In the genomic region with DNA sequence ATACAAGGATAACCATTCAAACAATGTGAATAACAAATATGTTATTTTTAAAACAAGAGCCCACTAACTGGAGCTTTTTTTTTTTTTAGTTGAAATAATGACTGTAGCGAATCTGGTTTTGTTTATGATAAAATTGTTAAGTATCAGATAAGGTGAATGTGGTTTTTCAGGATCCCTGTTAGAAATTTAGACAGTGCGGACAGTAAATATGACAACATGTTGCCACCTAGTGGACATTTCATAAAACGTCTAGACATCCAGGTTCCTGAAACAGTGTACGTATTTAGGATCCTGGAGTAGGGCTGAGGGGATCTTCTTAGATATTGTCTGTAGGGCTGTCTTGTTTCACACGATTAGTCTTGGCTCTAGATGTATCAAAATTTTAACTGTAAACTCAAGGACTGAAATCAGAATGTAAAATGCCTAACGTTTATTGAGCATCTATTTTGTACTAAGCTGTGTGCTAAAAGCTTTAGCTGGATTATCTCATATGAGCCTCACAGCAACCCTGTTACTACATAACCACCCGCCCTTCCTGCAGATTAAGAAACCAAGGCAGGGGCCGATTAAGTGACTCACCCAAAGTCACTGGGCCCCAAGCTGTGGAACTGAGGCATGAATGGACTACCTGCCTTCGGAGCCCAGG, we compare ENCODE assay signal across 8 cellular contexts. TPM values are rescaled to one million over a fixed set of nuclear protein-coding genes. Genes with fewer than 3 reads are reported as not detected.
DNase-seq lines count a peak whose midpoint lies in the region; ATAC-seq, FAIRE-seq and TF ChIP-seq lines count a peak whose summit lies in the region.

No MANE protein-coding gene starts in this region.

- FAIRE-seq in TTC549 (lab: Jason Lieb, UNC): peak; percentile 40

- no peaks in the 10 kb centered on the region for H3K4me1 Mint-ChIP-seq in activated T-cell treated with anti-CD3 and anti-CD28 coated beads, Interleukin-2, amount 50 U/mL, for 72 hours (ENCODE audit: low read depth)
- no peaks in the 10 kb centered on the region for H3K4me1 Mint-ChIP-seq in HFFc6 (ENCODE audit: low read depth)

- no peaks in the 10 kb centered on the region for H3K36me3 Mint-ChIP-seq in activated T-cell treated with anti-CD3 and anti-CD28 coated beads, Interleukin-2, amount 50 U/mL, for 72 hours (ENCODE audit: insufficient read depth in 2 of 2)
- H3K36me3 Mint-ChIP-seq in HFFc6 (ENCODE audit: low read depth): no peaks in the 10 kb centered on the region

- no peaks in the 10 kb centered on the region for H3K9me3 Mint-ChIP-seq in activated T-cell treated with anti-CD3 and anti-CD28 coated beads, Interleukin-2, amount 50 U/mL, for 72 hours
- H3K9me3 Mint-ChIP-seq in HFFc6: no peaks in the 10 kb centered on the region

- no peak overlapping the region for H3K27ac Mint-ChIP-seq in activated T-cell treated with anti-CD3 and anti-CD28 coated beads, Interleukin-2, amount 50 U/mL, for 72 hours
- H3K27ac Mint-ChIP-seq in HFFc6: no peak overlapping the region

- TF ChIP-seq CTCF in HFFc6 (IDR thresholded peaks at IDR 0.05): peak; percentile 93

- DNase-seq in activated T-cell treated with anti-CD3 and anti-CD28 coated beads, Interleukin-2, amount 50 U/mL, for 72 hours: no peak
- no peak for DNase-seq in activated T-cell treated with anti-CD3 and anti-CD28 coated beads, Interleukin-2, amount 50 U/mL, for 1 hour
- DNase-seq in HFFc6: peak; percentile 66
- peak; percentile 48 for DNase-seq in NCI-H1105 treated with DMSO at 0.1 percent for 48 hours (lab: John Stamatoyannopoulos, UW)
- peak; percentile 37 for DNase-seq in germinal center (ENCODE audit: low spot score)
- DNase-seq in renal cortical epithelial cell (ENCODE audit: low read depth): peak; percentile 62

- H3K27me3 Mint-ChIP-seq in activated T-cell treated with anti-CD3 and anti-CD28 coated beads, Interleukin-2, amount 50 U/mL, for 72 hours (ENCODE audit: low read depth): no peaks in the 10 kb centered on the region
- peaks cover 5% of the 10 kb centered on the region for H3K27me3 Mint-ChIP-seq in HFFc6 (ENCODE audit: insufficient read depth)

- H3K4me3 Mint-ChIP-seq in activated T-cell treated with anti-CD3 and anti-CD28 coated beads, Interleukin-2, amount 50 U/mL, for 72 hours: no peak overlapping the region
- no peak overlapping the region for H3K4me3 Mint-ChIP-seq in HFFc6

- ATAC-seq in activated T-cell treated with anti-CD3 and anti-CD28 coated beads, Interleukin-2, amount 50 U/mL, for 72 hours (replicated peaks in 1 of 2): peak; percentile 48 to 57
- no peak for ATAC-seq in GM21576 (IDR thresholded peaks at IDR 0.05; ENCODE audit: unreplicated experiment)

RNA-seq across cellular contexts. Expression of a gene that starts 23.9 kb away (rescaled TPM):
- total RNA-seq in activated T-cell treated with anti-CD3 and anti-CD28 coated beads, Interleukin-2, amount 50 U/mL, for 72 hours: not detected
- total RNA-seq in HFFc6 (2021; fragmentation: NEBNext Ultra II Directional; extraction: Animal tissue kit (Norgen Biotek cat#: 25700)): under 1 TPM; 0.05 to 0.40 (median 0.14) TPM
- 3.8 and 5.5 TPM in 2 replicates for total RNA-seq in renal cortical epithelial cell

Comparison
In these comparisons a context has a peak if more than half of its experiments do, and no peak if none do; other contexts are left out.
1. DNase-seq: peak in HFFc6 (single experiment), NCI-H1105 treated with DMSO at 0.1 percent for 48 hours (single experiment), germinal center (single experiment) and renal cortical epithelial cell (single experiment); none in activated T-cell treated with anti-CD3 and anti-CD28 coated beads, Interleukin-2, amount 50 U/mL, for 72 hours (0 of 2) and activated T-cell treated with anti-CD3 and anti-CD28 coated beads, Interleukin-2, amount 50 U/mL, for 1 hour (single experiment).